ENCODE assay signal across 15 cellular contexts in genomic region chr14:75158843-75159614, GRCh38. TPM values are rescaled to one million over a fixed set of nuclear protein-coding genes. Genes with fewer than 3 reads are reported as not detected.
DNase-seq lines count a peak whose midpoint lies in the region; ATAC-seq, FAIRE-seq and TF ChIP-seq lines count a peak whose summit lies in the region.
"Had no signal": no experiment of that assay in that cellular context is flagged by ENCODE, and none has a peak within 500 bp of the region (broad histone marks: within the 10 kb centered on the region; RNA-seq: fewer than 3 reads in every experiment).

No MANE protein-coding gene starts in this region.

- H3K36me3 ChIP-seq in neutrophil = no peaks in the 10 kb centered on the region

- no peak for TF ChIP-seq CTCF in neutrophil (IDR thresholded peaks at IDR 0.05)

- H3K4me3 Mint-ChIP-seq in activated CD8-positive, alpha-beta T cell treated with anti-CD3 and anti-CD28 coated beads, Interleukin-2, amount 10 ng/mL, durations not matched to agents 7 days and 5 days = no peak overlapping the region

- H3K36me3 Mint-ChIP-seq in activated CD8-positive, alpha-beta T cell treated with anti-CD3 and anti-CD28 coated beads, Interleukin-2, amount 10 ng/mL, durations not matched to agents 7 days and 5 days (ENCODE audit: low read depth) = peaks cover 16% of the 10 kb centered on the region

- peak overlapping the region; percentile 54 for H3K27ac Mint-ChIP-seq in activated CD8-positive, alpha-beta T cell treated with anti-CD3 and anti-CD28 coated beads, Interleukin-2, amount 10 ng/mL, durations not matched to agents 7 days and 5 days

- peak; percentile 73 for ATAC-seq in HG03175 (IDR thresholded peaks at IDR 0.05; ENCODE audit: unreplicated experiment)
- no peak for ATAC-seq in activated CD8-positive, alpha-beta T cell treated with anti-CD3 and anti-CD28 coated beads, Interleukin-2, amount 10 ng/mL, durations not matched to agents 7 days and 5 days
- ATAC-seq: upper lobe of right lung had no signal

- H3K4me1 Mint-ChIP-seq in activated CD8-positive, alpha-beta T cell treated with anti-CD3 and anti-CD28 coated beads, Interleukin-2, amount 10 ng/mL, durations not matched to agents 7 days and 5 days (ENCODE audit: low read depth) = peaks cover 65% of the 10 kb centered on the region

- H3K27me3 ChIP-seq in neutrophil = no peaks in the 10 kb centered on the region
- H3K27me3 ChIP-seq: upper lobe of right lung had no signal

- no peak overlapping the region for H3K4me3 ChIP-seq in neutrophil (ENCODE audit: low read depth in 1 of 2, low read length in 1 of 2)
- H3K4me3 ChIP-seq: upper lobe of right lung had no signal

- peak; percentile 87 for FAIRE-seq in GM12891 (lab: Jason Lieb, UNC)
- FAIRE-seq: astrocyte, endometrium, GM12892 had no signal

- DNase-seq in GM12891 (ENCODE audit: insufficient read length, low spot score) (no peak), DMS153 (lab: John Stamatoyannopoulos, UW) (no peak), GOT3 (lab: John Stamatoyannopoulos, UW) (no peak), iPS-NIHi11 (ENCODE audit: low spot score) (no peak)
- no peak for DNase-seq in activated CD8-positive, alpha-beta T cell treated with anti-CD3 and anti-CD28 coated beads, Interleukin-2, amount 10 ng/mL, durations not matched to agents 7 days and 5 days
- DNase-seq: Calu3, hypothalamus, NCI-H2171, Right ventricle myocardium superior, upper lobe of right lung had no signal

- no peaks in the 10 kb centered on the region for H3K9me3 ChIP-seq in neutrophil
- H3K9me3 ChIP-seq: upper lobe of right lung had no signal

- H3K27me3 Mint-ChIP-seq in activated CD8-positive, alpha-beta T cell treated with anti-CD3 and anti-CD28 coated beads, Interleukin-2, amount 10 ng/mL, durations not matched to agents 7 days and 5 days (ENCODE audit: low read depth) = no peaks in the 10 kb centered on the region

- H3K9me3 Mint-ChIP-seq in activated CD8-positive, alpha-beta T cell treated with anti-CD3 and anti-CD28 coated beads, Interleukin-2, amount 10 ng/mL, durations not matched to agents 7 days and 5 days (ENCODE audit: insufficient read depth) = no peaks in the 10 kb centered on the region

- TF ChIP-seq POLR2A in GM12891 (IDR thresholded peaks at IDR 0.05; ENCODE audit: low read depth, low read length) = no peak

- peaks cover 0 to 6% of the 10 kb centered on the region in 2 experiments for H3K4me1 ChIP-seq in neutrophil (ENCODE audit: control insufficient read depth in 1 of 2, insufficient read depth in 1 of 2, low read depth in 1 of 2, low read length in 1 of 2)

- POLR2A ChIA-PET in activated CD8-positive, alpha-beta T cell treated with anti-CD3 and anti-CD28 coated beads, Interleukin-2, amount 10 ng/mL, durations not matched to agents 7 days and 5 days (lab: Charles Lee) = no interaction called here

- peak overlapping the region; percentile 16 for H3K27ac ChIP-seq in neutrophil
- H3K27ac ChIP-seq: upper lobe of right lung had no signal

- CTCF ChIA-PET in activated CD8-positive, alpha-beta T cell treated with anti-CD3 and anti-CD28 coated beads, Interleukin-2, amount 10 ng/mL, durations not matched to agents 7 days and 5 days (lab: Charles Lee) = interaction anchor here (0.6 to 0.9 kb wide), 4 partner anchors 14 to 136 kb away, joined by 3 read pairs; no protein-coding TSS in a partner anchor

TF ChIP-seq in GM12891, 5 proteins besides CTCF, POLR2A, EP300 and RAD21:
- peak; percentile 73 for TF ChIP-seq SPI1 (IDR thresholded peaks at IDR 0.05; ENCODE audit: low read depth, low read length)
- TF ChIP-seq POLR2AphosphoS5 (IDR thresholded peaks at IDR 0.05; ENCODE audit: low read depth, low read length) = no peak
TF ChIP-seq in GM12891: peak in this region for 1.

RNA-seq across cellular contexts. Expression of gene TMED10, which starts 17.4 kb away (rescaled TPM):
- 90.2 TPM for polyA plus RNA-seq in GM12891 (2012; ENCODE audit: low read depth, missing spikeins)
- total RNA-seq in activated CD8-positive, alpha-beta T cell treated with anti-CD3 and anti-CD28 coated beads, Interleukin-2, amount 10 ng/mL, durations not matched to agents 7 days and 5 days = 100 to 1,000 TPM; 177 to 188 TPM

RNA-seq across cellular contexts. Expression of gene NEK9, which starts 32.2 kb away (rescaled TPM):
- 39.9 TPM for polyA plus RNA-seq in GM12891 (2012; ENCODE audit: low read depth, missing spikeins)
- 10 to 100 TPM; 73.7 to 80.0 TPM for total RNA-seq in activated CD8-positive, alpha-beta T cell treated with anti-CD3 and anti-CD28 coated beads, Interleukin-2, amount 10 ng/mL, durations not matched to agents 7 days and 5 days
